Comparison of ENCODE assay signal across 8 cellular contexts in genomic region chr10:32446701-32447406, GRCh38. TPM values are rescaled to one million over a fixed set of nuclear protein-coding genes. Genes with fewer than 3 reads are reported as not detected.
DNase-seq lines count a peak whose midpoint lies in the region; ATAC-seq and TF ChIP-seq lines count a peak whose summit lies in the region.

No MANE protein-coding gene starts in this region.

- POLR2A ChIA-PET in naive thymus-derived CD4-positive, alpha-beta T cell (lab: Charles Lee), result interaction anchor here (0.7 kb wide), 1 partner anchor 11 kb away, joined by 3 read pairs; no protein-coding TSS in a partner anchor

- peak overlapping the region; percentile 97 for H3K4me3 Mint-ChIP-seq in T-helper 17 cell
- H3K4me3 Mint-ChIP-seq in naive thymus-derived CD4-positive, alpha-beta T cell, result peak overlapping the region; percentile 85 to 98 (median 94)

- TF ChIP-seq POLR2A in esophagus squamous epithelium (IDR thresholded peaks at IDR 0.05), result no peak

- peaks cover 0 to 20% (median 8%) of the 10 kb centered on the region in 3 donors for H3K4me1 ChIP-seq in esophagus squamous epithelium
- H3K4me1 ChIP-seq in naive thymus-derived CD4-positive, alpha-beta T cell (ENCODE audit: control insufficient read depth in 2 of 2, insufficient read depth in 2 of 2, low read length in 2 of 2), result peaks cover 8 to 9% of the 10 kb centered on the region in 2 donors

- peak overlapping the region; percentile 86 to 98 (median 96) for H3K27ac ChIP-seq in esophagus squamous epithelium
- H3K27ac ChIP-seq in naive thymus-derived CD4-positive, alpha-beta T cell (ENCODE audit: low read depth, low read length), result peak overlapping the region; percentile 95

- intact Hi-C loops in esophagus squamous epithelium (cut with DNase I), result no loop called here
- intact Hi-C loops in naive thymus-derived CD4-positive, alpha-beta T cell (cut with micrococcal nuclease), result loop anchor here (1.0 to 10.0 kb wide), 16 partner anchors 12 to 1415 kb away; partner anchors contain the start of genes ITGB1 (in 2 of the 2), KIF5B (in 1 of the 2) and ZNF438 (in 1 of the 2)

- TF ChIP-seq CTCF in esophagus squamous epithelium (IDR thresholded peaks at IDR 0.05), result no peak

- peak overlapping the region; percentile 44 to 75 (median 70) for H3K4me3 ChIP-seq in esophagus squamous epithelium
- peak overlapping the region; percentile 79 for H3K4me3 ChIP-seq in naive thymus-derived CD4-positive, alpha-beta T cell (ENCODE audit: low read length)

- peak overlapping the region; percentile 99 for H3K27ac Mint-ChIP-seq in T-helper 17 cell
- peak overlapping the region; percentile 93 to 100 (median 99) for H3K27ac Mint-ChIP-seq in naive thymus-derived CD4-positive, alpha-beta T cell

- H3K36me3 Mint-ChIP-seq in T-helper 17 cell (ENCODE audit: low read depth), result peaks cover 7% of the 10 kb centered on the region
- H3K36me3 Mint-ChIP-seq in naive thymus-derived CD4-positive, alpha-beta T cell, result peaks cover 2 to 14% (median 8%) of the 10 kb centered on the region in 5 donors

- 3 to 10% methylated on average over 12 of the region's 12 CpGs for WGBS in esophagus squamous epithelium, 2 donors

- H3K27me3 Mint-ChIP-seq in T-helper 17 cell, result no peaks in the 10 kb centered on the region
- H3K27me3 Mint-ChIP-seq in naive thymus-derived CD4-positive, alpha-beta T cell, result peaks cover 0 to 3% (median 0%) of the 10 kb centered on the region in 5 donors

- DNase-seq in DMS114 treated with DMSO at 0.1 percent for 48 hours (lab: John Stamatoyannopoulos, UW; ENCODE audit: unreplicated experiment) (peak; percentile 64), T-helper 17 cell (no peak), esophagus squamous epithelium (lab: John Stamatoyannopoulos, UW) (no peak)
- DNase-seq in naive thymus-derived CD4-positive, alpha-beta T cell, result peak in 2 of 9 donors; percentile 9 to 16
- no peak for DNase-seq in activated CD4-positive, alpha-beta T cell treated with anti-CD3 and anti-CD28 coated beads for 1 hour

- ATAC-seq in HG02852 (IDR thresholded peaks at IDR 0.05; ENCODE audit: unreplicated experiment) (peak; percentile 2), T-helper 17 cell (no peak), GM18858 (IDR thresholded peaks at IDR 0.05; ENCODE audit: unreplicated experiment) (no peak), HG03159 (IDR thresholded peaks at IDR 0.05; ENCODE audit: unreplicated experiment) (no peak)
- ATAC-seq in naive thymus-derived CD4-positive, alpha-beta T cell, result no peak

- H3K4me1 Mint-ChIP-seq in T-helper 17 cell, result peaks cover 15% of the 10 kb centered on the region
- H3K4me1 Mint-ChIP-seq in naive thymus-derived CD4-positive, alpha-beta T cell, result peaks cover 2 to 42% (median 27%) of the 10 kb centered on the region in 7 donors

- no peaks in the 10 kb centered on the region for H3K27me3 ChIP-seq in esophagus squamous epithelium
- H3K27me3 ChIP-seq in naive thymus-derived CD4-positive, alpha-beta T cell (ENCODE audit: control insufficient read depth in 2 of 2, insufficient read depth in 2 of 2, low read length in 2 of 2), result no peaks in the 10 kb centered on the region

- H3K36me3 ChIP-seq in esophagus squamous epithelium, result peaks cover 0 to 5% (median 0%) of the 10 kb centered on the region in 3 donors
- H3K36me3 ChIP-seq in naive thymus-derived CD4-positive, alpha-beta T cell (ENCODE audit: control insufficient read depth in 2 of 3, insufficient read depth in 3 of 3, low read length in 3 of 3), result peaks cover 0 to 5% (median 0%) of the 10 kb centered on the region in 3 experiments

- peaks cover 0 to 4% (median 0%) of the 10 kb centered on the region in 11 donors for H3K9me3 Mint-ChIP-seq in naive thymus-derived CD4-positive, alpha-beta T cell

- no peaks in the 10 kb centered on the region for H3K9me3 ChIP-seq in T-helper 17 cell (ENCODE audit: control insufficient read depth, low read length, poor library complexity, severe bottlenecking)
- no peaks in the 10 kb centered on the region for H3K9me3 ChIP-seq in esophagus squamous epithelium
- H3K9me3 ChIP-seq in naive thymus-derived CD4-positive, alpha-beta T cell (ENCODE audit: control insufficient read depth in 2 of 3, low read length in 3 of 3), result no peaks in the 10 kb centered on the region

- CTCF ChIA-PET in naive thymus-derived CD4-positive, alpha-beta T cell (lab: Charles Lee), result no interaction called here

RNA-seq across cellular contexts. Expression of gene CCDC7, which starts 0.9 kb away (rescaled TPM):
- 10 to 100 TPM; 60.4 to 73.0 TPM for total RNA-seq in T-helper 17 cell
- 10 to 100 TPM in 2 of 4 donors, 1 to 10 TPM in 2; 1.9 to 31.3 (median 9.1) TPM for total RNA-seq in esophagus squamous epithelium
- total RNA-seq in naive thymus-derived CD4-positive, alpha-beta T cell, result 10 to 100 TPM; 19.5 to 98.7 (median 69.5) TPM
- 10 to 100 TPM in 1 of 2 donors, 1 to 10 TPM in 1; 7.7 to 33.8 TPM for polyA plus RNA-seq in naive thymus-derived CD4-positive, alpha-beta T cell
